In genomic region chr17:44191941-44192496, GRCh38 we compare ENCODE assay signal across 16 cellular contexts. TPM values are rescaled to one million over a fixed set of nuclear protein-coding genes. Genes with fewer than 3 reads are reported as not detected.
DNase-seq lines count a peak whose midpoint lies in the region; ATAC-seq and TF ChIP-seq lines count a peak whose summit lies in the region.
"Had no signal": no experiment of that assay in that cellular context is flagged by ENCODE, and none has a peak within 500 bp of the region (broad histone marks: within the 10 kb centered on the region; RNA-seq: fewer than 3 reads in every experiment).

No MANE protein-coding gene starts in this region.

- TF ChIP-seq CTCF in breast epithelium (IDR thresholded peaks at IDR 0.05) (no peak), lower lobe of right lung (IDR thresholded peaks at IDR 0.05) (no peak)

- peak overlapping the region; percentile 69 for H3K27ac ChIP-seq in HUES48 (ENCODE audit: low read depth, low read length)
- peak overlapping the region; percentile 62 to 76 for H3K27ac ChIP-seq in breast epithelium
- peak overlapping the region; percentile 24 for H3K27ac ChIP-seq in lower lobe of right lung
- peak overlapping the region; percentile 46 for H3K27ac ChIP-seq in subcutaneous abdominal adipose tissue (ENCODE audit: low read depth, low read length)
- H3K27ac ChIP-seq: adrenal gland had no signal

- TF ChIP-seq POLR2A in breast epithelium (IDR thresholded peaks at IDR 0.05): no peak

- H3K4me3 ChIP-seq in HUES48 (ENCODE audit: low read depth, low read length): no peak overlapping the region
- H3K4me3 ChIP-seq in breast epithelium: no peak overlapping the region
- H3K4me3 ChIP-seq in lower lobe of right lung: no peak overlapping the region
- no peak overlapping the region for H3K4me3 ChIP-seq in subcutaneous abdominal adipose tissue (ENCODE audit: low read depth in 1 of 5, low read length in 5 of 5)
- H3K4me3 ChIP-seq: adrenal gland, dorsolateral prefrontal cortex had no signal

- H3K27me3 ChIP-seq in HUES48 (ENCODE audit: control insufficient read depth, insufficient read depth, low read length) (no peaks in the 10 kb centered on the region), breast epithelium (no peaks in the 10 kb centered on the region), lower lobe of right lung (ENCODE audit: low read depth) (no peaks in the 10 kb centered on the region), subcutaneous abdominal adipose tissue (ENCODE audit: control insufficient read depth in 5 of 5, insufficient read depth in 4 of 5, low read length in 5 of 5) (no peaks in the 10 kb centered on the region)
- H3K27me3 ChIP-seq: adrenal gland, dorsolateral prefrontal cortex had no signal

- H3K36me3 ChIP-seq in HUES48 (ENCODE audit: control insufficient read depth, insufficient read depth, low read length) (peaks cover 57% of the 10 kb centered on the region), breast epithelium (peaks cover 10% of the 10 kb centered on the region), lower lobe of right lung (peaks cover 72% of the 10 kb centered on the region), subcutaneous abdominal adipose tissue (ENCODE audit: control insufficient read depth in 5 of 5, insufficient read depth in 5 of 5, low read length in 5 of 5) (peaks cover 0 to 69% (median 58%) of the 10 kb centered on the region in 5 donors)

- intact Hi-C loops in breast epithelium (cut with DNase I; ENCODE audit: low total_unique reads) (no loop called here), lower lobe of right lung (cut with DNase I) (no loop called here)

- peaks cover 24% of the 10 kb centered on the region for H3K4me1 ChIP-seq in HUES48 (ENCODE audit: control insufficient read depth, insufficient read depth, low read length)
- no peaks in the 10 kb centered on the region for H3K4me1 ChIP-seq in breast epithelium
- H3K4me1 ChIP-seq in lower lobe of right lung: peaks cover 20% of the 10 kb centered on the region
- peaks cover 3 to 29% (median 27%) of the 10 kb centered on the region in 5 donors for H3K4me1 ChIP-seq in subcutaneous abdominal adipose tissue (ENCODE audit: control insufficient read depth in 5 of 5, insufficient read depth in 5 of 5, low read length in 5 of 5)

- ATAC-seq in lower lobe of right lung: peak in 1 of 2 donors; percentile 5
- ATAC-seq in HG02642 (IDR thresholded peaks at IDR 0.05; ENCODE audit: poor library complexity, unreplicated experiment): no peak

- DNase-seq in breast epithelium (ENCODE audit: low spot score in 2 of 2) (no peak), lower lobe of right lung (no peak), SHP77 (lab: John Stamatoyannopoulos, UW) (no peak)
- no peak for DNase-seq in effector CD8-positive, alpha-beta T cell (lab: John Stamatoyannopoulos, UW)
- DNase-seq: CD8-positive, alpha-beta memory T cell; dorsolateral prefrontal cortex; NCI-H1436 treated with DMSO at 0.1 percent for 48 hours; NCI-H526; Right ventricle myocardium superior; stimulated activated CD4-positive, alpha-beta T cell treated with anti-CD3 and anti-CD28 coated beads, Interleukin-4, amount 100 ng/mL, for 1 hour had no signal

- H3K9ac ChIP-seq in HUES48 (ENCODE audit: low read depth, low read length) (no peak overlapping the region), subcutaneous abdominal adipose tissue (ENCODE audit: low read length in 5 of 5) (no peak overlapping the region)

- H3K9me3 ChIP-seq in HUES48 (ENCODE audit: control insufficient read depth, insufficient read depth, low read length) (no peaks in the 10 kb centered on the region), breast epithelium (no peaks in the 10 kb centered on the region), lower lobe of right lung (no peaks in the 10 kb centered on the region), subcutaneous abdominal adipose tissue (ENCODE audit: control insufficient read depth in 5 of 5, low read length in 5 of 5) (no peaks in the 10 kb centered on the region)
- H3K9me3 ChIP-seq: adrenal gland had no signal

RNA-seq across cellular contexts. Expression of gene TMUB2, which starts 5.2 kb away (rescaled TPM):
- total RNA-seq in breast epithelium: 10 to 100 TPM; 36.0 to 52.0 (median 40.6) TPM
- total RNA-seq in lower lobe of right lung: 41.9 TPM

RNA-seq across cellular contexts. Expression of gene ATXN7L3, which starts 7.7 kb away (rescaled TPM):
- 10 to 100 TPM; 34.7 to 45.8 (median 38.3) TPM for total RNA-seq in breast epithelium
- total RNA-seq in lower lobe of right lung: 67.4 TPM

RNA-seq across cellular contexts. Expression of gene ASB16, which starts 21.5 kb away (rescaled TPM):
- total RNA-seq in breast epithelium (under 1 TPM in 2 of 3 donors, not detected in 1; 0.29 to 0.33 TPM), lower lobe of right lung (not detected)
- total RNA-seq: mesenteric fat pad, renal cortical epithelial cell had no signal

RNA-seq across cellular contexts. Expression of gene UBTF, which starts 27.5 kb away (rescaled TPM):
- total RNA-seq in breast epithelium (10 to 100 TPM; 50.1 to 65.1 (median 60.6) TPM), lower lobe of right lung (56.7 TPM)

RNA-seq across cellular contexts. Expression of gene HROB, which starts 50.3 kb away (rescaled TPM):
- total RNA-seq in breast epithelium: 1 to 10 TPM; 1.2 to 2.1 (median 1.6) TPM
- total RNA-seq in lower lobe of right lung: 0.50 TPM
